Comparison of ENCODE assay signal across 1 cellular context in genomic region chr13:34627905-34628682, GRCh38.
TF ChIP-seq lines count a peak whose summit lies in the region.

No MANE protein-coding gene starts in this region.

TF ChIP-seq in WTC11, 78 proteins besides CTCF, POLR2A, EP300 and RAD21 (continued from another document):
- no peak for TF ChIP-seq PRDM15 (CRISPR knock-in tag; IDR thresholded peaks at IDR 0.05)
- TF ChIP-seq ZNF138 (CRISPR knock-in tag; conservative IDR thresholded peaks at IDR 0.05) = no peak
TF ChIP-seq in WTC11: peak in this region for 0.
